8 cellular contexts compared by ENCODE assay signal in the genomic region with DNA sequence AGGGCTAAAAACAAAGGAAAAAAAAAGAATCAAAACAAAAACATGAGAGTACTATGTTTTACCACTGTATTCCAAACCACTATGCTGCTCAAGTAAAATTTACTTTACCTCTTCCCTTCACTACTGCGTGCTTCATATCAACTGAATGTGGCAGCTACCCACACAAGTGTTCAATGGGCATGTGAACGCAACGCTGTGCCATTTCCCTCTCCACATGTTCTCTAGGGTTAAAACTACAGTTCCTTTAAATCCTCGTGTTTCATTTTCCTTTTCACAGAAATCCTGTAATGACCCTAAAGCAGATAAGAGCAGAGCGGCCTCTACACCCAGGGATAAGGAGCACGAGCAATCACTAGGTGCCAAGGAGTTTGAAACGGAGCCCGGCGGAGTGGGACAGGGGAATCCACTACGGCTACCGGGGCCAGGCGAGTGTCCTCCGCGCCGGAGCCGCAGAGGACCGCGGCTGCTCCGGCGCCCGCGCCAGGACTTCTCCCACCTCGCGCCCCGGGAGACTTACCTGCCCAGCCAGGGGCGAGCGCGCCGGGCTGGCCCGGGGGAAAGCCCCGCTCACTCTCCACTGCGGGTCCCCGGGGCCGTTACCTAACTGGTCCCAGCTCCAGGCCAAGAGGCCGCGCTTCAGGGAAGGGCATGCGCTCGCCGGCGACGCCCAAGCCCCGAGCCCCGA. TPM values are rescaled to one million over a fixed set of nuclear protein-coding genes. Genes with fewer than 3 reads are reported as not detected.
DNase-seq lines count a peak whose midpoint lies in the region; ATAC-seq and TF ChIP-seq lines count a peak whose summit lies in the region.

No MANE protein-coding gene starts in this region.

- no peak for TF ChIP-seq CTCF in HFFc6 (IDR thresholded peaks at IDR 0.05)

- peak; percentile 16 for ATAC-seq in left colon
- no peak for ATAC-seq in GM18861 (IDR thresholded peaks at IDR 0.05; ENCODE audit: unreplicated experiment)

- H3K4me3 Mint-ChIP-seq in HFFc6: peak overlapping the region; percentile 95

- H3K27ac Mint-ChIP-seq in HFFc6: peak overlapping the region; percentile 90

- intact Hi-C loops in left colon (cut with DNase I, micrococcal nuclease): no loop called here

- H3K9me3 Mint-ChIP-seq in HFFc6: no peaks in the 10 kb centered on the region

- H3K27me3 Mint-ChIP-seq in HFFc6 (ENCODE audit: insufficient read depth): peaks cover 3% of the 10 kb centered on the region

- H3K4me1 Mint-ChIP-seq in HFFc6 (ENCODE audit: low read depth): peaks cover 40% of the 10 kb centered on the region

- H3K27ac ChIP-seq in cingulate gyrus (ENCODE audit: low read depth, low read length): peak overlapping the region; percentile 62

- DNase-seq in EL (peak; percentile 54), HFFc6 (peak; percentile 9), NCI-H146 (lab: John Stamatoyannopoulos, UW) (peak; percentile 74), left colon (peak; percentile 50 to 66)
- peak; percentile 30 for DNase-seq in activated CD4-positive, alpha-beta T cell treated with anti-CD3 and anti-CD28 coated beads for 1 hour
- DNase-seq in stimulated activated CD4-positive, alpha-beta T cell treated with anti-CD3 and anti-CD28 coated beads, Interleukin-15, amount 100 ng/mL, for 48 hours (ENCODE audit: low read depth in 2 of 2): peak; percentile 20 to 22

- 0 out of 2 replicates have a peak, but pooled peaks cover 5% of the 10 kb centered on the region for H3K36me3 Mint-ChIP-seq in HFFc6 (ENCODE audit: low read depth)

RNA-seq across cellular contexts. Expression of a gene that starts 0.8 kb away (rescaled TPM):
- total RNA-seq in HFFc6 (2021; fragmentation: NEBNext Ultra II Directional; extraction: Animal tissue kit (Norgen Biotek cat#: 25700)): 10 to 100 TPM; 36.4 to 52.1 (median 44.6) TPM
- 100 to 1,000 TPM in 1 of 2 donors, 10 to 100 TPM in 1; 85.0 to 157 TPM for total RNA-seq in left colon

Comparison
In these comparisons a context has a peak if more than half of its experiments do, and no peak if none do; other contexts are left out.
1. DNase-seq: peak in every context shown above with its lines; median percentile 74 in NCI-H146; 58 in left colon; 54 in EL; 30 in activated CD4-positive, alpha-beta T cell treated with anti-CD3 and anti-CD28 coated beads for 1 hour; 21 in stimulated activated CD4-positive, alpha-beta T cell treated with anti-CD3 and anti-CD28 coated beads, Interleukin-15, amount 100 ng/mL, for 48 hours; 9 in HFFc6.